Comparison of ENCODE assay signal across 31 cellular contexts in genomic region chr1:233144434-233144833, GRCh38.
"Had no signal": no experiment of that assay in that cellular context is flagged by ENCODE, and none has a peak within 500 bp of the region (broad histone marks: within the 10 kb centered on the region; RNA-seq: fewer than 3 reads in every experiment).

No MANE protein-coding gene starts in this region.

- DNase-seq: activated CD4-positive, alpha-beta T cell treated with anti-CD3 and anti-CD28 coated beads, Interleukin-2, amount 10 ng/mL, durations not matched to agents 24 days and 14 days; activated CD4-positive, alpha-beta T cell treated with anti-CD3 and anti-CD28 coated beads, Interleukin-2, amount 50 U/mL, for 4 hours; activated CD8-positive, alpha-beta T cell treated with anti-CD3 and anti-CD28 coated beads for 36 hours; activated gamma-delta T cell treated with Interleukin-2 at 50 U/mL for 16 hours; activated naive CD4-positive, alpha-beta T cell treated with anti-CD3 and anti-CD28 coated beads, Interleukin-2, amount 10 ng/mL, durations not matched to agents 7 days and 5 days; activated naive CD8-positive, alpha-beta T cell treated with anti-CD3 and anti-CD28 coated beads for 36 hours; activated T-cell treated with anti-CD3 and anti-CD28 coated beads, Interleukin-2, amount 50 U/mL, for 24 hours; amniotic stem cell; aorta; brain microvascular endothelial cell; Kasumi-1; KG1; MM.1S; MV-4-11; NCI-H1092; NCI-H1436 treated with DMSO at 0.1 percent for 48 hours; NCI-H1694 treated with DMSO at 0.1 percent for 48 hours; NCI-H2081; NCI-H2171 treated with DMSO at 0.1 percent for 48 hours; NCI-H2227 treated with DMSO at 0.1 percent for 48 hours; NCI-H446; NCI-H510A treated with DMSO at 0.1 percent for 48 hours; NCI-H526 treated with DMSO at 0.1 percent for 48 hours; NCI-H774; Peyer's patch; RPMI8226; SHP77 treated with DMSO at 0.1 percent for 48 hours; SW 1271; T-helper 1 cell; T1000 had no signal

- H3K27ac ChIP-seq: brain microvascular endothelial cell, Peyer's patch, SJSA1 had no signal

- H3K4me3 ChIP-seq: Peyer's patch, SJSA1 had no signal

- H3K36me3 ChIP-seq: brain microvascular endothelial cell, Peyer's patch, SJSA1 had no signal

- H3K4me1 ChIP-seq: Peyer's patch, SJSA1 had no signal

- H3K9me3 ChIP-seq: Peyer's patch, SJSA1 had no signal

- ATAC-seq: activated CD8-positive, alpha-beta T cell treated with anti-CD3 and anti-CD28 coated beads for 36 hours had no signal

- H3K27me3 ChIP-seq: brain microvascular endothelial cell, Peyer's patch, SJSA1 had no signal
